9 cellular contexts compared by ENCODE assay signal in the genomic region with DNA sequence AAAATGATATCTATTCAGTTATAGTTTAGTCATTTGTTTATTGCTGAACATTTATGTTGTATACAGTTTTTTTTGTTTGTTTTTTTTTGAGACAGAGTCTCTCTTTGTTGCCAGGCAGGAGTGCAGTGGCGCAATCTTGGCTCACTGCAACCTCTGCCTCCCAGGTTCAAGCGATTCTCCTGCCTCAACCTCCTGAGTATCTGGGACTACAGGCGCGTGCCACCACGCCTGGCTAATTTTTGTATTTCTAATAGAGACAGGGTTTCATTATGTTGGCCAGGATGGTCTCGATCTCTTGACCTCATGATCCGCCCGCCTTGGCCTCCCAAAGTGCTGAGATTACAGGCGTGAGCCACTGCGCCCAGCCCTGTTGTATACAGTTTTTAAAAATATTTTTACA. TPM values are rescaled to one million over a fixed set of nuclear protein-coding genes. Genes with fewer than 3 reads are reported as not detected.
"Had no signal": no experiment of that assay in that cellular context is flagged by ENCODE, and none has a peak within 500 bp of the region (broad histone marks: within the 10 kb centered on the region; RNA-seq: fewer than 3 reads in every experiment).

No MANE protein-coding gene starts in this region.

RNA-seq across cellular contexts. Expression of gene TRAT1, which starts 1.2 kb away (rescaled TPM):
- total RNA-seq: endodermal cell, gastrocnemius medialis, left ventricle myocardium inferior, mammary epithelial cell, mesothelial cell of epicardium, pulmonary artery endothelial cell, SJSA1 had no signal
- polyA plus RNA-seq: mammary epithelial cell, neural cell, right cardiac atrium had no signal
